ENCODE assay signal across 11 cellular contexts in genomic region chr15:68418611-68419161, GRCh38. TPM values are rescaled to one million over a fixed set of nuclear protein-coding genes. Genes with fewer than 3 reads are reported as not detected.
A peak's percentile ranks its signal among the peaks of the same experiment; 100 is the strongest.
DNase-seq lines count a peak whose midpoint lies in the region; ATAC-seq, FAIRE-seq and TF ChIP-seq lines count a peak whose summit lies in the region.
"Had no signal": no experiment of that assay in that cellular context is flagged by ENCODE, and none has a peak within 500 bp of the region (broad histone marks: within the 10 kb centered on the region; RNA-seq: fewer than 3 reads in every experiment).

No MANE protein-coding gene starts in this region.

- H3K27ac Mint-ChIP-seq in Caco-2 (ENCODE audit: unreplicated experiment) (peak overlapping the region; percentile 34), neural progenitor cell (peak overlapping the region; percentile 40)

- H4K20me1 ChIP-seq in endothelial cell of umbilical vein (replicated peaks; ENCODE audit: control insufficient read depth, extremely low read depth, insufficient read depth, low read length) (no peaks in the 10 kb centered on the region), neural progenitor cell (ENCODE audit: low read depth) (no peaks in the 10 kb centered on the region)

- H3K9me3 ChIP-seq in Caco-2 (no peaks in the 10 kb centered on the region), endothelial cell of umbilical vein (replicated peaks; ENCODE audit: control insufficient read depth, insufficient read depth, low read length) (no peaks in the 10 kb centered on the region), neural progenitor cell (ENCODE audit: low read depth) (no peaks in the 10 kb centered on the region)
- H3K9me3 ChIP-seq: breast epithelium had no signal

- H3K27ac ChIP-seq in endothelial cell of umbilical vein (ENCODE audit: insufficient read depth, low read depth, low read length) (no peak overlapping the region), neural progenitor cell (no peak overlapping the region)

- no peaks in the 10 kb centered on the region for H3K79me2 ChIP-seq in endothelial cell of umbilical vein (ENCODE audit: control insufficient read depth, insufficient read depth, low read length)
- no peaks in the 10 kb centered on the region for H3K79me2 ChIP-seq in neural progenitor cell (ENCODE audit: low read depth)

- DNase-seq in Caco-2 (no peak), NCI-H2029 treated with DMSO at 0.1 percent for 48 hours (lab: John Stamatoyannopoulos, UW) (peak; percentile 0), endothelial cell of umbilical vein (ENCODE audit: low read depth, low spot score) (peak; percentile 43), neural progenitor cell (ENCODE audit: low spot score) (no peak), GF-D8 (lab: John Stamatoyannopoulos, UW) (no peak), cortex of kidney (lab: John Stamatoyannopoulos, UW) (no peak)
- DNase-seq: NCI-H2171 treated with DMSO at 0.1 percent for 48 hours, posterior cingulate gyrus had no signal

- CTCF ChIA-PET in Caco-2 (lab: Charles Lee), result no interaction called here
- CTCF ChIA-PET in endothelial cell of umbilical vein (lab: Charles Lee), result interaction anchor here (1.1 kb wide), 1 partner anchor 112 kb away, joined by 4 read pairs; no protein-coding TSS in a partner anchor

- ATAC-seq in GM18868 (IDR thresholded peaks at IDR 0.05; ENCODE audit: unreplicated experiment), result no peak
- ATAC-seq in HG03342 (IDR thresholded peaks at IDR 0.05; ENCODE audit: unreplicated experiment), result no peak

- H3K9me1 ChIP-seq in endothelial cell of umbilical vein (replicated peaks; ENCODE audit: control insufficient read depth, extremely low read depth, insufficient read depth, low read length), result no peaks in the 10 kb centered on the region

- BruUV-seq in Caco-2 (replicated peaks; lab: Mats Ljungman, UMichigan) (no TSS peak), endothelial cell of umbilical vein (replicated peaks; lab: Mats Ljungman, UMichigan) (no TSS peak)

- H3K9me3 Mint-ChIP-seq in Caco-2 (ENCODE audit: unreplicated experiment) (no peaks in the 10 kb centered on the region), neural progenitor cell (no peaks in the 10 kb centered on the region)

- TF ChIP-seq POLR2A in endothelial cell of umbilical vein (IDR thresholded peaks at IDR 0.05; ENCODE audit: low read depth, low read length), result no peak

- no peaks in the 10 kb centered on the region for H3K27me3 ChIP-seq in Caco-2 (replicated peaks; ENCODE audit: control insufficient read depth, insufficient read depth, low read length)
- peaks cover 0 to 3% of the 10 kb centered on the region in 2 experiments for H3K27me3 ChIP-seq in endothelial cell of umbilical vein (ENCODE audit: control insufficient read depth in 2 of 2, insufficient read depth in 2 of 2, low read length in 2 of 2)
- no peaks in the 10 kb centered on the region for H3K27me3 ChIP-seq in neural progenitor cell
- H3K27me3 ChIP-seq: breast epithelium had no signal

- POLR2A ChIA-PET in Caco-2 (lab: Charles Lee), result no interaction called here
- POLR2A ChIA-PET in endothelial cell of umbilical vein (lab: Charles Lee), result no interaction called here

- H2AFZ ChIP-seq in endothelial cell of umbilical vein (ENCODE audit: low read depth, low read length), result peak overlapping the region; percentile 4
- no peak overlapping the region for H2AFZ ChIP-seq in neural progenitor cell (replicated peaks)

- H3K27me3 Mint-ChIP-seq in Caco-2 (ENCODE audit: insufficient read depth, unreplicated experiment) (no peaks in the 10 kb centered on the region), neural progenitor cell (ENCODE audit: insufficient read depth, low read depth) (peaks cover 9% of the 10 kb centered on the region)

- dilution Hi-C loops in endothelial cell of umbilical vein (cut with MboI; ENCODE audit: extremely low pct_ligation_motif_present, low sequenced_read_pairs), result no loop called here

- intact Hi-C loops in Caco-2 (cut with micrococcal nuclease; ENCODE audit: unreplicated experiment) (no loop called here), endothelial cell of umbilical vein (cut with micrococcal nuclease) (no loop called here)

- H3K4me1 Mint-ChIP-seq in Caco-2 (ENCODE audit: low read depth, unreplicated experiment) (peaks cover 24% of the 10 kb centered on the region), neural progenitor cell (peaks cover 25% of the 10 kb centered on the region)

- H3K9ac ChIP-seq in endothelial cell of umbilical vein (replicated peaks; ENCODE audit: extremely low read depth, insufficient read depth, low read length) (no peak overlapping the region), neural progenitor cell (no peak overlapping the region)

- no peak for TF ChIP-seq CTCF in Caco-2 (IDR thresholded peaks at IDR 0.05; ENCODE audit: insufficient read depth in 1 of 2, low read depth in 1 of 2, low read length in 1 of 2, severe bottlenecking in 1 of 2, unreplicated experiment in 1 of 2)
- TF ChIP-seq CTCF in endothelial cell of umbilical vein (IDR thresholded peaks at IDR 0.05; ENCODE audit: extremely low read depth in 1 of 2, insufficient read depth in 1 of 2, low read depth in 1 of 2, low read length in 2 of 2), result no peak
- TF ChIP-seq CTCF in neural progenitor cell (IDR thresholded peaks at IDR 0.05), result no peak

- H3K4me3 ChIP-seq in Caco-2 (ENCODE audit: low read depth, low read length) (no peak overlapping the region), endothelial cell of umbilical vein (replicated peaks in 1 of 3; ENCODE audit: insufficient read depth in 1 of 3, low read depth in 1 of 3, low read length in 3 of 3) (no peak overlapping the region), neural progenitor cell (no peak overlapping the region)
- H3K4me3 ChIP-seq: breast epithelium had no signal

- H3K4me3 Mint-ChIP-seq in Caco-2 (ENCODE audit: unreplicated experiment) (no peak overlapping the region), neural progenitor cell (no peak overlapping the region)

- peak; percentile 28 for FAIRE-seq in endothelial cell of umbilical vein (lab: Jason Lieb, UNC)

- H3K4me2 ChIP-seq in endothelial cell of umbilical vein (ENCODE audit: insufficient read depth, low read length) (no peak overlapping the region), neural progenitor cell (no peak overlapping the region)

- H3F3A ChIP-seq in neural progenitor cell (ENCODE audit: low read depth), result peaks cover 10% of the 10 kb centered on the region

- H3K36me3 ChIP-seq in Caco-2 (ENCODE audit: control insufficient read depth, insufficient read depth, low read length) (no peaks in the 10 kb centered on the region; the same call in 1 of the 2 replicates), endothelial cell of umbilical vein (ENCODE audit: control insufficient read depth in 2 of 2, extremely low read depth in 1 of 2, insufficient read depth in 2 of 2, low read length in 2 of 2) (no peaks in the 10 kb centered on the region), neural progenitor cell (no peaks in the 10 kb centered on the region)
- H3K36me3 ChIP-seq: breast epithelium had no signal

- H3K36me3 Mint-ChIP-seq in Caco-2 (ENCODE audit: insufficient read depth, unreplicated experiment) (peaks cover 7% of the 10 kb centered on the region), neural progenitor cell (no peaks in the 10 kb centered on the region)

- H3K4me1 ChIP-seq in Caco-2 (peaks cover 32% of the 10 kb centered on the region), endothelial cell of umbilical vein (ENCODE audit: control insufficient read depth, extremely low read depth, insufficient read depth, low read length) (no peaks in the 10 kb centered on the region), neural progenitor cell (peaks cover 26% of the 10 kb centered on the region)
- H3K4me1 ChIP-seq: breast epithelium had no signal

TF ChIP-seq in endothelial cell of umbilical vein, 7 proteins besides CTCF, POLR2A, EP300 and RAD21:
- TF ChIP-seq MYC (IDR thresholded peaks at IDR 0.05; ENCODE audit: low read depth, low read length) (no peak), JUN (IDR thresholded peaks at IDR 0.05; ENCODE audit: borderline replicate concordance, insufficient read depth, insufficient read length, low read depth) (no peak), FOS (IDR thresholded peaks at IDR 0.05; ENCODE audit: borderline replicate concordance, insufficient read depth, low read length) (no peak), MAX (IDR thresholded peaks at IDR 0.05; ENCODE audit: insufficient read depth, insufficient read length) (no peak), EZH2 (IDR thresholded peaks at IDR 0.05; ENCODE audit: borderline replicate concordance, low read depth, low read length, severe bottlenecking) (no peak), POLR2AphosphoS5 (IDR thresholded peaks at IDR 0.05; ENCODE audit: insufficient read depth, low read depth, low read length) (no peak), GATA2 (IDR thresholded peaks at IDR 0.05; ENCODE audit: insufficient read depth, insufficient read length, low read depth, low read length) (no peak)

RNA-seq across cellular contexts. Expression of gene ITGA11, which starts 13.3 kb away (rescaled TPM):
- total RNA-seq in Caco-2 (2022) (0.18 TPM in 1 of 2 replicates, not detected in the other), endothelial cell of umbilical vein (0.18 and 0.58 TPM in 2 replicates), neural progenitor cell (ENCODE audit: low replicate concordance) (not detected in 2 replicates)
- polyA plus RNA-seq in endothelial cell of umbilical vein, result 0.83 and 1.0 TPM in 2 replicates
- 0.65 and 0.97 TPM in 2 replicates for polyA plus RNA-seq in endothelial cell of umbilical vein (2011; cell fraction: cytosol; rRNA removed)
- polyA plus RNA-seq in endothelial cell of umbilical vein (2011; cell fraction: nucleus; rRNA removed), result 1.4 and 1.5 TPM in 2 replicates
- 0.48 and 1.1 TPM in 2 replicates for polyA plus RNA-seq in endothelial cell of umbilical vein (2012)
- polyA minus RNA-seq in endothelial cell of umbilical vein, result 2.6 and 4.2 TPM in 2 replicates
- polyA minus RNA-seq in endothelial cell of umbilical vein (2011; cell fraction: cytosol; rRNA and poly(A)+ RNA removed), result not detected
- 1.2 and 1.4 TPM in 2 replicates for polyA minus RNA-seq in endothelial cell of umbilical vein (2011; cell fraction: nucleus; rRNA and poly(A)+ RNA removed)

Comparison
In these comparisons a context has a peak if more than half of its experiments do, and no peak if none do; other contexts are left out.
1. DNase-seq: peak in NCI-H2029 treated with DMSO at 0.1 percent for 48 hours (single experiment) and endothelial cell of umbilical vein (single experiment); none in Caco-2 (0 of 2), neural progenitor cell (single experiment), GF-D8 (single experiment) and cortex of kidney (single experiment).